Comparison of ENCODE assay signal across 9 cellular contexts in the genomic region with DNA sequence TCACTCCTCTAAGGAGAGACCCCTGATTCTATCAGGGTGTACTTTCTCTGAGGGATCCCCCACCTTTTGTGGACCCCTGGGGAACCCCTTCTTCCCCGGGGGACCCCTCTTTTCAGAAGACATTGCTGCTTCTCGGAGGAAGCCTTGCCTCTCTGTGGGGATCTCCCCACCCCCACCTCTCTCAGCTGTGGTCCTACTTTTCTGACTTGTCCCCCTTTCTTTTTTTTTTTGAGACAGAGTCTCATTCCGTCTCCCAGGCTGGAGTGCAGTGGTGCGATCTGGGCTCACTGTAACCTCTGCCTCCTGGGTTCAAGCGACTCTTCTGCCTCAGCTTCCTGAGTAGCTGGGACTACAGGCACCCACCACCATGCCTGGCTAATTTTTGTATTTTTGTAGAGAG. TPM values are rescaled to one million over a fixed set of nuclear protein-coding genes. Genes with fewer than 3 reads are reported as not detected.
DNase-seq lines count a peak whose midpoint lies in the region; ATAC-seq and TF ChIP-seq lines count a peak whose summit lies in the region.
"Had no signal": no experiment of that assay in that cellular context is flagged by ENCODE, and none has a peak within 500 bp of the region (broad histone marks: within the 10 kb centered on the region; RNA-seq: fewer than 3 reads in every experiment).

No MANE protein-coding gene starts in this region.

- no peak for TF ChIP-seq POLR2A in testis (IDR thresholded peaks at IDR 0.05)

- H3K4me1 Mint-ChIP-seq in activated T-cell treated with anti-CD3 and anti-CD28 coated beads, Interleukin-2, amount 50 U/mL, for 24 hours (ENCODE audit: low read depth), result peaks cover 64% of the 10 kb centered on the region
- peaks cover 44% of the 10 kb centered on the region for H3K4me1 Mint-ChIP-seq in activated T-helper 2 cell treated with anti-CD3 and anti-CD28 coated beads, Interferon-gamma antibody, Interleukin-2, Interleukin-4, amounts not matched to agents 10 μg/mL and 5 μg/mL and 100 μg/mL, durations not matched to agents 14 hours and 24 hours and 36 hours (ENCODE audit: low read depth)

- H3K27ac Mint-ChIP-seq in activated T-cell treated with anti-CD3 and anti-CD28 coated beads, Interleukin-2, amount 50 U/mL, for 24 hours, result peak overlapping the region; percentile 91
- peak overlapping the region; percentile 89 for H3K27ac Mint-ChIP-seq in activated T-helper 2 cell treated with anti-CD3 and anti-CD28 coated beads, Interferon-gamma antibody, Interleukin-2, Interleukin-4, amounts not matched to agents 10 μg/mL and 5 μg/mL and 100 μg/mL, durations not matched to agents 14 hours and 24 hours and 36 hours

- ATAC-seq in GM19328 (IDR thresholded peaks at IDR 0.05; ENCODE audit: unreplicated experiment), result no peak

- DNase-seq in activated T-cell treated with anti-CD3 and anti-CD28 coated beads, Interleukin-2, amount 50 U/mL, for 24 hours, result no peak
- DNase-seq in activated T-cell treated with anti-CD3 and anti-CD28 coated beads, Interleukin-2, amount 50 U/mL, for 1 hour, result no peak
- DNase-seq in activated T-helper 2 cell treated with anti-CD3 and anti-CD28 coated beads, Interferon-gamma antibody, Interleukin-2, Interleukin-4, amounts not matched to agents 10 μg/mL and 5 μg/mL and 100 μg/mL, durations not matched to agents 14 hours and 24 hours and 36 hours (ENCODE audit: low spot score), result no peak
- no peak for DNase-seq in kidney epithelial cell (ENCODE audit: low read depth)
- no peak for DNase-seq in testis
- DNase-seq in AG20443 (ENCODE audit: low spot score), result no peak
- DNase-seq in HEK293T (ENCODE audit: extremely low spot score), result no peak
- DNase-seq: NCI-H1694 had no signal

- H3K27me3 Mint-ChIP-seq in activated T-cell treated with anti-CD3 and anti-CD28 coated beads, Interleukin-2, amount 50 U/mL, for 24 hours, result no peaks in the 10 kb centered on the region
- no peaks in the 10 kb centered on the region for H3K27me3 Mint-ChIP-seq in activated T-helper 2 cell treated with anti-CD3 and anti-CD28 coated beads, Interferon-gamma antibody, Interleukin-2, Interleukin-4, amounts not matched to agents 10 μg/mL and 5 μg/mL and 100 μg/mL, durations not matched to agents 14 hours and 24 hours and 36 hours (ENCODE audit: low read depth)

- H3K36me3 Mint-ChIP-seq in activated T-cell treated with anti-CD3 and anti-CD28 coated beads, Interleukin-2, amount 50 U/mL, for 24 hours (ENCODE audit: low read depth), result peaks cover 35% of the 10 kb centered on the region
- H3K36me3 Mint-ChIP-seq in activated T-helper 2 cell treated with anti-CD3 and anti-CD28 coated beads, Interferon-gamma antibody, Interleukin-2, Interleukin-4, amounts not matched to agents 10 μg/mL and 5 μg/mL and 100 μg/mL, durations not matched to agents 14 hours and 24 hours and 36 hours (ENCODE audit: low read depth), result peaks cover 24% of the 10 kb centered on the region

- peak overlapping the region; percentile 88 for H3K4me3 Mint-ChIP-seq in activated T-cell treated with anti-CD3 and anti-CD28 coated beads, Interleukin-2, amount 50 U/mL, for 24 hours
- peak overlapping the region; percentile 95 for H3K4me3 Mint-ChIP-seq in activated T-helper 2 cell treated with anti-CD3 and anti-CD28 coated beads, Interferon-gamma antibody, Interleukin-2, Interleukin-4, amounts not matched to agents 10 μg/mL and 5 μg/mL and 100 μg/mL, durations not matched to agents 14 hours and 24 hours and 36 hours (ENCODE audit: low read depth)

- 66 to 76% methylated on average over 5 of the region's 5 CpGs for whole genome bisulfite sequencing in testis, 2 donors

- TF ChIP-seq CTCF in kidney epithelial cell (IDR thresholded peaks at IDR 0.05; ENCODE audit: insufficient read depth, low read length, poor library complexity, severe bottlenecking), result no peak
- no peak for TF ChIP-seq CTCF in testis (IDR thresholded peaks at IDR 0.05)

- POLR2A ChIA-PET in HEK293T (lab: Yijun Ruan, JAX), result no interaction called here

- no peaks in the 10 kb centered on the region for H3K9me3 ChIP-seq in testis

- intact Hi-C loops in activated T-helper 2 cell treated with anti-CD3 and anti-CD28 coated beads, Interferon-gamma antibody, Interleukin-2, Interleukin-4, amounts not matched to agents 10 μg/mL and 5 μg/mL and 100 μg/mL, durations not matched to agents 14 hours and 24 hours and 36 hours (cut with micrococcal nuclease), result loop anchor here (5.0 kb wide), 1 partner anchor 210 kb away; no protein-coding TSS in a partner anchor
- intact Hi-C loops in testis (cut with DNase I; ENCODE audit: low total_unique reads), result no loop called here

- peak overlapping the region in 1 of 2 donors; percentile 87 for H3K27ac ChIP-seq in testis

- CTCF ChIA-PET in HEK293T (lab: Yijun Ruan, JAX), result no interaction called here

- H3K36me3 ChIP-seq in kidney epithelial cell (ENCODE audit: control insufficient read depth, insufficient read depth, low read length) (no peaks in the 10 kb centered on the region), testis (ENCODE audit: low read depth, missing control alignments) (no peaks in the 10 kb centered on the region)

- H3K27me3 ChIP-seq in kidney epithelial cell (ENCODE audit: control insufficient read depth, insufficient read depth, low read length) (no peaks in the 10 kb centered on the region), testis (no peaks in the 10 kb centered on the region)

- H3K9me3 Mint-ChIP-seq in activated T-cell treated with anti-CD3 and anti-CD28 coated beads, Interleukin-2, amount 50 U/mL, for 24 hours, result no peaks in the 10 kb centered on the region
- H3K9me3 Mint-ChIP-seq in activated T-helper 2 cell treated with anti-CD3 and anti-CD28 coated beads, Interferon-gamma antibody, Interleukin-2, Interleukin-4, amounts not matched to agents 10 μg/mL and 5 μg/mL and 100 μg/mL, durations not matched to agents 14 hours and 24 hours and 36 hours, result no peaks in the 10 kb centered on the region

- peaks cover 39% of the 10 kb centered on the region for H3K4me1 ChIP-seq in testis

- H3K4me3 ChIP-seq in kidney epithelial cell (ENCODE audit: low read depth, low read length) (peak overlapping the region; percentile 71), testis (peak overlapping the region; percentile 81 to 88)

TF ChIP-seq in HEK293T, 16 proteins besides CTCF, POLR2A, EP300 and RAD21:
- TF ChIP-seq ARNT (IDR thresholded peaks at IDR 0.05), result no peak
- no peak for TF ChIP-seq TARDBP (IDR thresholded peaks at IDR 0.05)
- no peak for TF ChIP-seq HDGF (IDR thresholded peaks at IDR 0.05; ENCODE audit: borderline replicate concordance)
- TF ChIP-seq, protein P1, sequence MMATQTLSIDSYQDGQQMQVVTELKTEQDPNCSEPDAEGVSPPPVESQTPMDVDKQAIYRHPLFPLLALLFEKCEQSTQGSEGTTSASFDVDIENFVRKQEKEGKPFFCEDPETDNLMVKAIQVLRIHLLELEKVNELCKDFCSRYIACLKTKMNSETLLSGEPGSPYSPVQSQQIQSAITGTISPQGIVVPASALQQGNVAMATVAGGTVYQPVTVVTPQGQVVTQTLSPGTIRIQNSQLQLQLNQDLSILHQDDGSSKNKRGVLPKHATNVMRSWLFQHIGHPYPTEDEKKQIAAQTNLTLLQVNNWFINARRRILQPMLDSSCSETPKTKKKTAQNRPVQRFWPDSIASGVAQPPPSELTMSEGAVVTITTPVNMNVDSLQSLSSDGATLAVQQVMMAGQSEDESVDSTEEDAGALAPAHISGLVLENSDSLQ (IDR thresholded peaks at IDR 0.05), result no peak
- no peak for TF ChIP-seq SP1 (IDR thresholded peaks at IDR 0.05)
- TF ChIP-seq CTBP1 (IDR thresholded peaks at IDR 0.05; ENCODE audit: borderline replicate concordance), result no peak
- no peak for TF ChIP-seq ZNF384 (IDR thresholded peaks at IDR 0.05)
TF ChIP-seq in HEK293T: peak in this region for 0.

RNA-seq across cellular contexts. Expression of a gene that starts 18.4 kb away (rescaled TPM):
- 125 and 128 TPM in 2 replicates for total RNA-seq in activated T-helper 2 cell treated with anti-CD3 and anti-CD28 coated beads, Interferon-gamma antibody, Interleukin-2, Interleukin-4, amounts not matched to agents 10 μg/mL and 5 μg/mL and 100 μg/mL, durations not matched to agents 14 hours and 24 hours and 36 hours
- total RNA-seq in kidney epithelial cell (90.7 and 304 TPM in 2 replicates), testis (100 to 1,000 TPM; 163 to 197 TPM)
- polyA plus RNA-seq in testis (ENCODE audit: insufficient read depth, low read depth, low replicate concordance), result 109 TPM
